ENCODE assay signal across 15 cellular contexts in genomic region chr6:108156938-108157233, GRCh38. TPM values are rescaled to one million over a fixed set of nuclear protein-coding genes. Genes with fewer than 3 reads are reported as not detected.
A peak's percentile ranks its signal among the peaks of the same experiment; 100 is the strongest.
DNase-seq lines count a peak whose midpoint lies in the region; ATAC-seq, FAIRE-seq and TF ChIP-seq lines count a peak whose summit lies in the region.
"Had no signal": no experiment of that assay in that cellular context is flagged by ENCODE, and none has a peak within 500 bp of the region (broad histone marks: within the 10 kb centered on the region; RNA-seq: fewer than 3 reads in every experiment).

No MANE protein-coding gene starts in this region.

- no peak overlapping the region for H2BK20ac ChIP-seq in H9 (ENCODE audit: low read depth, low read length, poor library complexity, severe bottlenecking)

- H3K36me3 ChIP-seq in BLaER1: no peaks in the 10 kb centered on the region
- no peaks in the 10 kb centered on the region for H3K36me3 ChIP-seq in K562 (ENCODE audit: control insufficient read depth, insufficient read depth, low read length)

- H3K27me3 Mint-ChIP-seq in H9 (ENCODE audit: low read depth): peaks cover 100% of the 10 kb centered on the region
- H3K27me3 Mint-ChIP-seq in naive thymus-derived CD8-positive, alpha-beta T cell: peaks cover 53 to 94% (median 82%) of the 10 kb centered on the region in 5 donors

- H3K14ac ChIP-seq in H9 (ENCODE audit: insufficient read depth, low read length): no peak overlapping the region

- H3T11ph ChIP-seq in H9 (ENCODE audit: low read length): no peak overlapping the region

- BruUV-seq in K562 (replicated peaks; lab: Mats Ljungman, UMichigan): no TSS peak

- H3K27ac Mint-ChIP-seq in H9: no peak overlapping the region
- H3K27ac Mint-ChIP-seq in naive thymus-derived CD8-positive, alpha-beta T cell: no peak overlapping the region
- H3K27ac Mint-ChIP-seq: mesothelial cell of epicardium had no signal

- no peak overlapping the region for H4K91ac ChIP-seq in H9 (ENCODE audit: insufficient read length, low read depth, low read length)

- H3K36me3 Mint-ChIP-seq in H9 (ENCODE audit: insufficient read depth in 1 of 3, low read depth in 3 of 3): no peaks in the 10 kb centered on the region; a peak in 1 of 7 replicates
- H3K36me3 Mint-ChIP-seq in naive thymus-derived CD8-positive, alpha-beta T cell: peaks cover 0 to 6% (median 4%) of the 10 kb centered on the region in 3 donors

- H3K4me2 ChIP-seq in BLaER1 (no peak overlapping the region), H9 (ENCODE audit: insufficient read depth, insufficient read length, low read length) (peak overlapping the region; percentile 2), K562 (ENCODE audit: insufficient read depth, low read length) (no peak overlapping the region)

- H3K27me3 ChIP-seq in BLaER1: peaks cover 81% of the 10 kb centered on the region
- peaks cover 67% of the 10 kb centered on the region for H3K27me3 ChIP-seq in H9 (ENCODE audit: insufficient read depth, low read length)
- H3K27me3 ChIP-seq in K562 (ENCODE audit: control insufficient read depth in 2 of 2, insufficient read depth in 2 of 2, low read length in 2 of 2): peaks cover 34 to 44% of the 10 kb centered on the region in 2 experiments

- no peak overlapping the region for H3K18ac ChIP-seq in H9 (ENCODE audit: insufficient read length, low read depth, low read length)

- no CpG with 5 or more reads among the region's 8 CpGs for WGBS in H9 (ENCODE audit: extremely low coverage, insufficient read length, low lambda C conversion rate)
- WGBS in K562 (ENCODE audit: insufficient coverage, low coverage, missing lambda C conversion rate): 13% methylated on average over 8 of the region's 8 CpGs

- TF ChIP-seq POLR2A in K562 (conservative IDR thresholded peaks at IDR 0.05): no peak

- no peak overlapping the region for H2BK5ac ChIP-seq in H9 (ENCODE audit: insufficient read length, low read length)

- no peak overlapping the region for H2AFZ ChIP-seq in H9 (ENCODE audit: low read length)
- no peak overlapping the region for H2AFZ ChIP-seq in K562 (ENCODE audit: low read depth, low read length)

- H3K27ac ChIP-seq in BLaER1: no peak overlapping the region
- H3K27ac ChIP-seq in H9 (ENCODE audit: insufficient read length, low read depth, low read length): no peak overlapping the region
- H3K27ac ChIP-seq in K562 (ENCODE audit: extremely low read depth, low read depth, low read length): no peak overlapping the region

- H3K4me1 ChIP-seq in BLaER1: no peaks in the 10 kb centered on the region
- no peaks in the 10 kb centered on the region for H3K4me1 ChIP-seq in H9 (ENCODE audit: insufficient read depth, low read length)
- peaks cover 0 to 12% of the 10 kb centered on the region in 2 experiments; a peak in 2 of 5 replicates for H3K4me1 ChIP-seq in K562 (replicated peaks in 1 of 2; ENCODE audit: control insufficient read depth in 2 of 2, insufficient read depth in 2 of 2, low read length in 2 of 2)

- H3K4me3 Mint-ChIP-seq in H9: peak overlapping the region in 1 of 2 experiments; percentile 67; a peak in 2 of 5 replicates
- H3K4me3 Mint-ChIP-seq in naive thymus-derived CD8-positive, alpha-beta T cell: peak overlapping the region; percentile 38 to 86 (median 60)
- H3K4me3 Mint-ChIP-seq: mesothelial cell of epicardium had no signal

- no peak overlapping the region for H3K56ac ChIP-seq in H9 (ENCODE audit: insufficient read length, low read depth, low read length)

- H2BK15ac ChIP-seq in H9 (ENCODE audit: low read depth, low read length): no peak overlapping the region

- H3K23ac ChIP-seq in H9 (ENCODE audit: insufficient read length, low read depth, low read length): no peak overlapping the region

- no peak overlapping the region for H2BK12ac ChIP-seq in H9 (ENCODE audit: insufficient read length, low read depth, low read length)

- DNase-seq in H9 (no peak), K562 (ENCODE audit: extremely low read depth in 1 of 4, low spot score in 3 of 4) (no peak), NCI-H510A treated with DMSO at 0.1 percent for 48 hours (lab: John Stamatoyannopoulos, UW) (no peak), frontal cortex (ENCODE audit: low spot score in 2 of 2) (no peak)
- no peak for DNase-seq in naive thymus-derived CD8-positive, alpha-beta T cell
- DNase-seq: activated CD4-positive, alpha-beta T cell treated with anti-CD3 and anti-CD28 coated beads for 1 hour; activated gamma-delta T cell; NK-92 treated with Interleukin-12 subunit alpha and Interleukin-12 subunit beta, amount 100 ng/mL, for 24 hours; stimulated activated CD4-positive, alpha-beta T cell treated with anti-CD3 and anti-CD28 coated beads, Interleukin-2, amount 100 ng/mL, for 48 hours had no signal

- H3K4me3 ChIP-seq in BLaER1 (peak overlapping the region; percentile 8; the same call in 1 of the 2 replicates), K562 (no peak overlapping the region)

- in situ Hi-C loops in K562 (cut with MboI): no loop called here

- no peak overlapping the region for H4K5ac ChIP-seq in H9 (ENCODE audit: insufficient read length, low read depth, low read length)

- intact Hi-C loops in K562 (cut with micrococcal nuclease): no loop called here

- no peaks in the 10 kb centered on the region for H3K79me2 ChIP-seq in H9 (ENCODE audit: insufficient read depth, low read length)
- no peaks in the 10 kb centered on the region for H3K79me2 ChIP-seq in K562 (ENCODE audit: control insufficient read depth, insufficient read depth, low read length)

- H3K9me3 Mint-ChIP-seq in H9: peaks cover 4 to 16% of the 10 kb centered on the region in 2 experiments; a peak in 2 of 5 replicates
- peaks cover 0 to 11% (median 0%) of the 10 kb centered on the region in 9 donors for H3K9me3 Mint-ChIP-seq in naive thymus-derived CD8-positive, alpha-beta T cell
- H3K9me3 Mint-ChIP-seq: mesothelial cell of epicardium had no signal

- TF ChIP-seq RAD21 in K562 (CRISPR knock-in tag; conservative IDR thresholded peaks at IDR 0.05 in 1 of 2, IDR thresholded peaks at IDR 0.05 in 1 of 2): no peak

- H3K4ac ChIP-seq in H9 (ENCODE audit: low read depth, low read length): no peak overlapping the region

- no peak for TF ChIP-seq EP300 in K562 (IDR thresholded peaks at IDR 0.05; ENCODE audit: low read length)

- H3K9ac ChIP-seq in BLaER1: no peak overlapping the region
- no peak overlapping the region for H3K9ac ChIP-seq in H9 (ENCODE audit: extremely low read depth, insufficient read length, low read length)
- no peak overlapping the region for H3K9ac ChIP-seq in K562 (ENCODE audit: insufficient read depth in 1 of 2, low read depth in 2 of 2, low read length in 2 of 2)

- H4K20me1 ChIP-seq in BLaER1 (peaks cover 58% of the 10 kb centered on the region), H9 (ENCODE audit: control insufficient read depth, insufficient read depth, insufficient read length) (no peaks in the 10 kb centered on the region), K562 (replicated peaks; ENCODE audit: control insufficient read depth, insufficient read depth, low read length) (no peaks in the 10 kb centered on the region)

- H3K4me1 Mint-ChIP-seq in H9: peaks cover 20 to 30% of the 10 kb centered on the region in 2 experiments
- H3K4me1 Mint-ChIP-seq in naive thymus-derived CD8-positive, alpha-beta T cell: peaks cover 13 to 21% (median 17%) of the 10 kb centered on the region in 4 donors

- H3K9me3 ChIP-seq in BLaER1 (peaks cover 9% of the 10 kb centered on the region), H9 (ENCODE audit: control insufficient read depth, low read depth, low read length) (no peaks in the 10 kb centered on the region), K562 (replicated peaks; ENCODE audit: control insufficient read depth, insufficient read depth, low read depth, low read length) (no peaks in the 10 kb centered on the region)

- H2AK5ac ChIP-seq in H9 (ENCODE audit: insufficient read length, low read length): no peak overlapping the region

- POLR2A ChIA-PET in K562 (lab: Yijun Ruan, JAX): interaction anchor here (0.7 kb wide), 1 partner anchor 24 kb away, joined by 3 read pairs; no protein-coding TSS in a partner anchor
- POLR2A ChIA-PET in naive thymus-derived CD8-positive, alpha-beta T cell (lab: Charles Lee): no interaction called here

- H3K9me1 ChIP-seq in K562 (ENCODE audit: control insufficient read depth, insufficient read depth, low read length): no peaks in the 10 kb centered on the region

- no peaks in the 10 kb centered on the region for H3K23me2 ChIP-seq in H9 (ENCODE audit: insufficient read length, low read depth, low read length, poor library complexity, severe bottlenecking)

- no peak overlapping the region for H2BK120ac ChIP-seq in H9 (ENCODE audit: low read depth, low read length, poor library complexity, severe bottlenecking)

- ATAC-seq in K562 (no peak), GM19467 (IDR thresholded peaks at IDR 0.05; ENCODE audit: unreplicated experiment) (no peak), GM18868 (IDR thresholded peaks at IDR 0.05; ENCODE audit: unreplicated experiment) (no peak)
- ATAC-seq in naive thymus-derived CD8-positive, alpha-beta T cell: no peak

- H4K8ac ChIP-seq in H9 (replicated peaks; ENCODE audit: insufficient read length, low read depth, low read length): no peak overlapping the region

- CTCF ChIA-PET in K562 (lab: Yijun Ruan, JAX; ENCODE audit: low intra/inter-chr PET ratio): no interaction called here

- no peak for FAIRE-seq in K562 (lab: Jason Lieb, UNC)
- no peak for FAIRE-seq in frontal cortex (lab: Jason Lieb, UNC)

- no peaks in the 10 kb centered on the region for H3K79me1 ChIP-seq in H9 (ENCODE audit: insufficient read depth, low read depth, low read length, poor library complexity, severe bottlenecking)

- TF ChIP-seq CTCF in H9 (conservative IDR thresholded peaks at IDR 0.05) (no peak), K562 (IDR thresholded peaks at IDR 0.05 in 2 of 3, conservative IDR thresholded peaks at IDR 0.05 in 1 of 3; ENCODE audit: insufficient read depth in 2 of 3, low read depth in 1 of 3, low read length in 3 of 3) (no peak)

RNA-seq across cellular contexts. Expression of gene NR2E1, which starts 8.9 kb away (rescaled TPM):
- total RNA-seq in H9 (2021) (not detected in 2 replicates), K562 (2014; rRNA removed) (not detected in 2 replicates), K562 (2014; rRNA removed; fragmentation: Illumina TruSeq; extraction: Trizol) (not detected in 2 replicates), K562 (2015; rRNA removed; fragmentation: Illumina TruSeq; extraction: Trizol) (not detected in 2 replicates), K562 (2021) (not detected in 2 replicates), frontal cortex (6.1 TPM)
- total RNA-seq in K562 (2011; cell fraction: chromatin; rRNA removed; ENCODE audit: low replicate concordance): not detected in 2 replicates
- not detected in 2 replicates for total RNA-seq in K562 (2011; cell fraction: nucleolus; rRNA removed)
- not detected in 2 replicates for total RNA-seq in K562 (2011; cell fraction: nucleoplasm; rRNA removed)
- polyA plus RNA-seq in K562 (2011; rRNA removed) (not detected in 2 replicates), K562 (2014; fragmentation: Illumina TruSeq; extraction: Trizol) (not detected in 2 replicates), K562 (2014; fragmentation: Nextera tagmentation; extraction: Ambion mirVana) (not detected), K562 (2014; rRNA removed) (not detected in 2 replicates)
- polyA plus RNA-seq in K562 (2011; cell fraction: cytosol; rRNA removed): not detected in 2 replicates
- polyA plus RNA-seq in K562 (2011; cell fraction: nucleus; rRNA removed): not detected in 2 replicates
- not detected in 2 replicates for polyA plus RNA-seq in K562 (2012)
- not detected in 2 replicates for polyA minus RNA-seq in K562 (2011; rRNA and poly(A)+ RNA removed)
- not detected in 2 replicates for polyA minus RNA-seq in K562 (2011; cell fraction: cytosol; rRNA and poly(A)+ RNA removed)
- not detected in 2 replicates for polyA minus RNA-seq in K562 (2011; cell fraction: nucleus; rRNA and poly(A)+ RNA removed)
- not detected for total RNA-seq in naive thymus-derived CD8-positive, alpha-beta T cell
- not detected for polyA plus RNA-seq in naive thymus-derived CD8-positive, alpha-beta T cell
- total RNA-seq: mesothelial cell of epicardium, renal cortical epithelial cell had no signal
- polyA plus RNA-seq: BJ had no signal
